In the genomic region with DNA sequence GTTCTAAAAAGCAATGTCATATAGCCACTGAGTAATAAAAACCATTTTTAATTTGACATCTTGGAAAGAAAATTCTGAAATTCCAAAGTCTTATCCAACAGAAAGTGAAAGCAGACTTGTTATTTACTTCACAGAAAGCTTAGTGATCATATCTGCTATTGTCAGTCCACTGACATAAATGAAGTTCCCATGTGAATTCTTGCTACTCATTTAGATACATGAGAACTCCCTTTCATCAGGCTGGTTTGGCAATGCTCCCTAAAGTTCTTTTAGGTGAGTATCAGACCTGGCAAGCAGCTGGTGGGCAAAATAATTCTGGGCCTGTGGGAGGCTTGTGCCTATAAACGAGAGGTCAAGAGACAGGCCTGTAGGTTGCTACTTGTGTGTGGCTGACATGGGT, we compare ENCODE assay signal across 21 cellular contexts. TPM values are rescaled to one million over a fixed set of nuclear protein-coding genes. Genes with fewer than 3 reads are reported as not detected.
DNase-seq lines count a peak whose midpoint lies in the region; ATAC-seq, FAIRE-seq and TF ChIP-seq lines count a peak whose summit lies in the region.
"Had no signal": no experiment of that assay in that cellular context is flagged by ENCODE, and none has a peak within 500 bp of the region (broad histone marks: within the 10 kb centered on the region; RNA-seq: fewer than 3 reads in every experiment).

No MANE protein-coding gene starts in this region.

- no peak overlapping the region for H3K4me3 ChIP-seq in A549
- H3K4me3 ChIP-seq in CD8-positive, alpha-beta memory T cell (ENCODE audit: low read length) = no peak overlapping the region
- H3K4me3 ChIP-seq: coronary artery, sigmoid colon, tibial nerve had no signal

- TF ChIP-seq POLR2A in A549 (IDR thresholded peaks at IDR 0.05; ENCODE audit: low read length) = no peak

- no peaks in the 10 kb centered on the region for H3K4me1 ChIP-seq in A549
- H3K4me1 ChIP-seq in CD8-positive, alpha-beta memory T cell (ENCODE audit: insufficient read depth, low read length) = no peaks in the 10 kb centered on the region

- FAIRE-seq in A549 (lab: Jason Lieb, UNC) = peak; percentile 54
- FAIRE-seq: bronchial epithelial cell, GM12891, TTC549 had no signal

- no peak for TF ChIP-seq RAD21 in A549 (conservative IDR thresholded peaks at IDR 0.05 in 1 of 2, IDR thresholded peaks at IDR 0.05 in 1 of 2)

- no peak overlapping the region for H3K4me3 Mint-ChIP-seq in CD8-positive, alpha-beta memory T cell
- no peak overlapping the region for H3K4me3 Mint-ChIP-seq in nephron progenitor cell
- H3K4me3 Mint-ChIP-seq: CD4-positive, CD25-positive, alpha-beta regulatory T cell; natural killer cell treated with Interleukin-12 subunit alpha and Interleukin-12 subunit beta and Interleukin-15 and Interleukin-18, amount 100 ng/mL, for 72 hours had no signal

- H3K27ac ChIP-seq in A549 = no peak overlapping the region
- no peak overlapping the region for H3K27ac ChIP-seq in CD8-positive, alpha-beta memory T cell (ENCODE audit: low read depth, low read length)
- H3K27ac ChIP-seq: coronary artery had no signal

- peaks cover 0 to 4% (median 0%) of the 10 kb centered on the region in 3 donors for H3K4me1 Mint-ChIP-seq in CD8-positive, alpha-beta memory T cell
- H3K4me1 Mint-ChIP-seq in nephron progenitor cell = no peaks in the 10 kb centered on the region
- H3K4me1 Mint-ChIP-seq: CD4-positive, CD25-positive, alpha-beta regulatory T cell had no signal

- peaks cover 0 to 74% (median 18%) of the 10 kb centered on the region in 3 donors for H3K36me3 Mint-ChIP-seq in CD8-positive, alpha-beta memory T cell
- peaks cover 77% of the 10 kb centered on the region for H3K36me3 Mint-ChIP-seq in nephron progenitor cell (ENCODE audit: low read depth)

- H3K9me3 Mint-ChIP-seq in CD8-positive, alpha-beta memory T cell = no peaks in the 10 kb centered on the region
- H3K9me3 Mint-ChIP-seq in nephron progenitor cell = no peaks in the 10 kb centered on the region
- H3K9me3 Mint-ChIP-seq: CD4-positive, CD25-positive, alpha-beta regulatory T cell; natural killer cell treated with Interleukin-12 subunit alpha and Interleukin-12 subunit beta and Interleukin-15 and Interleukin-18, amount 100 ng/mL, for 72 hours had no signal

- peak overlapping the region in 6 of 8 donors; percentile 30 to 82 (median 58) for H3K27ac Mint-ChIP-seq in CD8-positive, alpha-beta memory T cell
- peak overlapping the region; percentile 68 for H3K27ac Mint-ChIP-seq in nephron progenitor cell
- H3K27ac Mint-ChIP-seq: natural killer cell treated with Interleukin-12 subunit alpha and Interleukin-12 subunit beta and Interleukin-15 and Interleukin-18, amount 100 ng/mL, for 72 hours had no signal

- no peaks in the 10 kb centered on the region for H3K27me3 Mint-ChIP-seq in CD8-positive, alpha-beta memory T cell
- H3K27me3 Mint-ChIP-seq in nephron progenitor cell (ENCODE audit: low read depth, poor library complexity) = no peaks in the 10 kb centered on the region
- H3K27me3 Mint-ChIP-seq: CD4-positive, CD25-positive, alpha-beta regulatory T cell; natural killer cell treated with Interleukin-12 subunit alpha and Interleukin-12 subunit beta and Interleukin-15 and Interleukin-18, amount 100 ng/mL, for 72 hours had no signal

- H3K36me3 ChIP-seq in CD8-positive, alpha-beta memory T cell (ENCODE audit: insufficient read depth, low read length) = peaks cover 24% of the 10 kb centered on the region

- no peaks in the 10 kb centered on the region for H3K9me3 ChIP-seq in A549
- H3K9me3 ChIP-seq in CD8-positive, alpha-beta memory T cell (ENCODE audit: low read length) = no peaks in the 10 kb centered on the region
- H3K9me3 ChIP-seq: sigmoid colon, tibial nerve had no signal

- WGBS in A549 (ENCODE audit: missing lambda C conversion rate) = 97% methylated on average over 1 of the region's 1 CpG

- no peak overlapping the region for H3K4me2 ChIP-seq in A549

- no peak for ATAC-seq in A549
- no peak for ATAC-seq in GM19455 (IDR thresholded peaks at IDR 0.05; ENCODE audit: unreplicated experiment)
- ATAC-seq: natural killer cell treated with Interleukin-12 subunit alpha and Interleukin-12 subunit beta and Interleukin-15 and Interleukin-18, amount 100 ng/mL, for 72 hours had no signal

- no peak for TF ChIP-seq EP300 in A549 (IDR thresholded peaks at IDR 0.05)

- DNase-seq in A549 (ENCODE audit: low read depth in 1 of 2, low spot score in 1 of 2) (no peak), fibroblast of gingiva (ENCODE audit: low read depth) (peak; percentile 9), nephron progenitor cell (no peak), NCI-H2171 (lab: John Stamatoyannopoulos, UW) (no peak), GM10248 (ENCODE audit: extremely low spot score) (no peak), retina (no peak)
- DNase-seq in CD8-positive, alpha-beta memory T cell = no peak
- DNase-seq: amniotic stem cell; CD4-positive, CD25-positive, alpha-beta regulatory T cell; DMS79 treated with DMSO at 0.1 percent for 48 hours; Kasumi-1; NCI-H1930; SIG-M5; sigmoid colon had no signal

- CTCF ChIA-PET in A549 (lab: Yijun Ruan, JAX) = interaction anchor here (1.7 kb wide), 1 partner anchor 10 kb away, joined by 5 read pairs; no protein-coding TSS in a partner anchor
- CTCF ChIA-PET in CD8-positive, alpha-beta memory T cell (lab: Charles Lee) = no interaction called here
- CTCF ChIA-PET in GM10248 (lab: Yijun Ruan, JAX) = interaction anchor here (0.6 to 1.3 kb wide), 2 partner anchors 27 to 41 kb away, joined by 3 read pairs; no protein-coding TSS in a partner anchor

- H3K27me3 ChIP-seq in CD8-positive, alpha-beta memory T cell (ENCODE audit: insufficient read depth, low read length, poor library complexity, severe bottlenecking) = no peaks in the 10 kb centered on the region
- H3K27me3 ChIP-seq: sigmoid colon, tibial nerve had no signal

- TF ChIP-seq CTCF in A549 (IDR thresholded peaks at IDR 0.05) (no peak), nephron progenitor cell (IDR thresholded peaks at IDR 0.05) (no peak), GM10248 (IDR thresholded peaks at IDR 0.05; ENCODE audit: control extremely low read depth, extremely low read depth, low read depth, missing control alignments) (no peak)

- POLR2A ChIA-PET in A549 (lab: Yijun Ruan, JAX) = no interaction called here
- POLR2A ChIA-PET in CD8-positive, alpha-beta memory T cell (lab: Charles Lee) = no interaction called here
- POLR2A ChIA-PET in GM10248 (lab: Yijun Ruan, JAX) = no interaction called here

TF ChIP-seq in A549, 52 proteins besides CTCF, POLR2A, EP300 and RAD21:
- TF ChIP-seq BHLHE40 (IDR thresholded peaks at IDR 0.05; ENCODE audit: low read depth, low read length) = no peak

RNA-seq across cellular contexts. Expression of a gene that starts 23.4 kb away (rescaled TPM):
- polyA plus RNA-seq in A549 (2011; rRNA removed) = 1,425 and 1,432 TPM in 2 replicates
- 2,246 and 2,361 TPM in 2 replicates for polyA plus RNA-seq in A549 (2012; cell fraction: cytosol; rRNA removed)
- polyA plus RNA-seq in A549 (2012; cell fraction: nucleus; rRNA removed) = 927 and 1,022 TPM in 2 replicates
- 1,828 to 1,901 TPM (median 1,862 TPM) in 3 replicates for polyA plus RNA-seq in A549 (2017; fragmentation: RNase III; extraction: RNeasy Plus Mini Kit Qiagen cat#74134 plus additional on column Dnase treatment)
- polyA minus RNA-seq in A549 (2011; rRNA and poly(A)+ RNA removed) = 213 and 275 TPM in 2 replicates
- total RNA-seq in CD8-positive, alpha-beta memory T cell = 100 to 1,000 TPM; 926 to 930 TPM
- polyA plus RNA-seq in CD8-positive, alpha-beta memory T cell = 286 TPM

RNA-seq across cellular contexts. Expression of a gene that starts 36.3 kb away (rescaled TPM):
- 639 and 782 TPM in 2 replicates for polyA plus RNA-seq in A549 (2011; rRNA removed)
- 863 and 1,135 TPM in 2 replicates for polyA plus RNA-seq in A549 (2012; cell fraction: cytosol; rRNA removed)
- polyA plus RNA-seq in A549 (2012; cell fraction: nucleus; rRNA removed) = 426 and 549 TPM in 2 replicates
- 527 to 621 TPM (median 542 TPM) in 3 replicates for polyA plus RNA-seq in A549 (2017; fragmentation: RNase III; extraction: RNeasy Plus Mini Kit Qiagen cat#74134 plus additional on column Dnase treatment)
- 127 and 140 TPM in 2 replicates for polyA minus RNA-seq in A549 (2011; rRNA and poly(A)+ RNA removed)
- total RNA-seq in CD8-positive, alpha-beta memory T cell = 100 to 1,000 TPM; 401 to 404 TPM
- polyA plus RNA-seq in CD8-positive, alpha-beta memory T cell = 61.2 TPM
